In the genomic region with DNA sequence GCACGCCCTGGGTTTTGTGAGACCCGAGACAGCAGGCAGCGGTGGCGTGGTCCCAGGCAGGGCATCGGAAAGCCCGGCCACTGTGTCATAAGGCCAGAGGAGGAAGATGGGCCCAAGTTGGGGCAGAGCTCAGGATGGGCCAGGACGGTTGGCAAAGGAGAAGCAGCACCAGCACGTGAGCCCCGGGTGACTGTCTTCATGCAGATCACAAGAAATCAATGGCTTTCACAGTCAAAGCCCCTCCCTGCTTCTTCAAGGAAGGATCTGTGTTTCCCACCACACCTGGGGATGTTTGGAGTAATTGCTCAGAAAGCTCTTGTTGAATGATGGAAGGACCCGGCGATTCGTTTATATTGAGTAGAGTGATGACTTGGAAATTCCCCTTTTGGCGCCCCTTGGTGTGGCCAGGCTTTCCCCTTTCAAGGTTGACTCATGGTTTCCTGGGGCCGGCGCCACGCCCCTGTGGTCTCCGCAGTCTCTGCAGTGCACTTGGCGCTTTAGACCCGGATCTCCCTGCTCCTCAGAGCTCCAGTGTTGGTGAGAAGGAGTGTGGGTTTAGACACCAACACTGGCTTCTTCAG, we compare ENCODE assay signal across 9 cellular contexts. TPM values are rescaled to one million over a fixed set of nuclear protein-coding genes. Genes with fewer than 3 reads are reported as not detected.
A peak's percentile ranks its signal among the peaks of the same experiment; 100 is the strongest.
DNase-seq lines count a peak whose midpoint lies in the region; ATAC-seq and TF ChIP-seq lines count a peak whose summit lies in the region.
"Had no signal": no experiment of that assay in that cellular context is flagged by ENCODE, and none has a peak within 500 bp of the region (broad histone marks: within the 10 kb centered on the region; RNA-seq: fewer than 3 reads in every experiment).

No MANE protein-coding gene starts in this region.

- no peak overlapping the region for H3K4me3 Mint-ChIP-seq in HFFc6

- no peak for TF ChIP-seq CTCF in HFFc6 (IDR thresholded peaks at IDR 0.05)

- H3K36me3 ChIP-seq in BLaER1 treated with 17β-estradiol and CSF1 and Interleukin-3, amounts not matched to agents 10 nM and 100 nM = no peaks in the 10 kb centered on the region
- no peaks in the 10 kb centered on the region for H3K36me3 ChIP-seq in GM23248 (ENCODE audit: low read depth)

- H3K9me2 ChIP-seq in GM23248 (ENCODE audit: insufficient read depth) = no peaks in the 10 kb centered on the region

- no peaks in the 10 kb centered on the region for H4K20me1 ChIP-seq in BLaER1 treated with 17β-estradiol and CSF1 and Interleukin-3, amounts not matched to agents 10 nM and 100 nM
- H4K20me1 ChIP-seq in GM23248 (ENCODE audit: insufficient read depth) = no peaks in the 10 kb centered on the region

- H3K79me2 ChIP-seq in GM23248 (ENCODE audit: insufficient read depth) = no peaks in the 10 kb centered on the region

- no peaks in the 10 kb centered on the region for H3K27me3 ChIP-seq in BLaER1 treated with 17β-estradiol and CSF1 and Interleukin-3, amounts not matched to agents 10 nM and 100 nM
- H3K27me3 ChIP-seq in GM23248 (replicated peaks; ENCODE audit: insufficient read depth) = no peaks in the 10 kb centered on the region

- H3F3A ChIP-seq in GM23248 (ENCODE audit: insufficient read depth) = peaks cover 21% of the 10 kb centered on the region; the same call in 1 of the 2 replicates

- H3K27me3 Mint-ChIP-seq in HFFc6 (ENCODE audit: insufficient read depth) = peaks cover 5% of the 10 kb centered on the region

- no peak overlapping the region for H2AFZ ChIP-seq in GM23248

- no peak overlapping the region for H3K27ac Mint-ChIP-seq in HFFc6

- no peaks in the 10 kb centered on the region for H3K9me3 ChIP-seq in BLaER1 treated with 17β-estradiol and CSF1 and Interleukin-3, amounts not matched to agents 10 nM and 100 nM (replicated peaks in 1 of 11)
- H3K9me3 ChIP-seq in GM23248 (ENCODE audit: low read depth) = no peaks in the 10 kb centered on the region

- WGBS in GM23248 (ENCODE audit: low coverage in 1 of 2, low lambda C conversion rate in 2 of 2, missing lambda C conversion rate in 2 of 2), 2 experiments = 89% methylated on average over 19 of the region's 19 CpGs

- ATAC-seq in GM19468 (IDR thresholded peaks at IDR 0.05; ENCODE audit: extremely low read depth, unreplicated experiment) = peak; percentile 78

- H3K36me3 Mint-ChIP-seq in HFFc6 (ENCODE audit: low read depth) = no peaks in the 10 kb centered on the region

- peaks cover 17% of the 10 kb centered on the region for H3K4me1 Mint-ChIP-seq in HFFc6 (ENCODE audit: low read depth)

- peaks cover 12 to 28% (median 17%) of the 10 kb centered on the region in 10 experiments for H3K4me1 ChIP-seq in BLaER1 treated with 17β-estradiol and CSF1 and Interleukin-3, amounts not matched to agents 10 nM and 100 nM
- peaks cover 21% of the 10 kb centered on the region for H3K4me1 ChIP-seq in GM23248 (ENCODE audit: insufficient read depth)

- H3K27ac ChIP-seq in BLaER1 treated with 17β-estradiol and CSF1 and Interleukin-3, amounts not matched to agents 10 nM and 100 nM = peak overlapping the region in 4 of 11 experiments; percentile 35 to 70 (median 57); a peak in 7 of 22 replicates
- no peak overlapping the region for H3K27ac ChIP-seq in GM23248

- DNase-seq in HK-2 (ENCODE audit: unreplicated experiment) (peak; percentile 13), kidney tubule cell (ENCODE audit: low spot score) (peak; percentile 30), GM23248 (no peak), COLO829 (ENCODE audit: low spot score) (no peak), HFFc6 (no peak)
- DNase-seq in activated CD8-positive, alpha-beta memory T cell treated with anti-CD3 and anti-CD28 coated beads for 48 hours (ENCODE audit: low read depth in 2 of 3, low spot score in 2 of 3) = peak; percentile 45 to 67 (median 55)
- DNase-seq: DND-41 had no signal

- H3K9me3 Mint-ChIP-seq in HFFc6 = no peaks in the 10 kb centered on the region

- peak overlapping the region in 1 of 10 experiments; percentile 28; a peak in 1 of 20 replicates for H3K4me3 ChIP-seq in BLaER1 treated with 17β-estradiol and CSF1 and Interleukin-3, amounts not matched to agents 10 nM and 100 nM
- no peak overlapping the region for H3K4me3 ChIP-seq in GM23248

- peak overlapping the region; percentile 37 to 87 (median 71) for H3K4me2 ChIP-seq in BLaER1 treated with 17β-estradiol and CSF1 and Interleukin-3, amounts not matched to agents 10 nM and 100 nM
- no peak overlapping the region for H3K4me2 ChIP-seq in GM23248 (ENCODE audit: unreplicated experiment)

- in situ Hi-C loops in GM23248 (cut with MboI) = loop anchor here (25.0 kb wide), 1 partner anchor 566 kb away; no protein-coding TSS in a partner anchor

- peak overlapping the region in 3 of 11 experiments; percentile 8 to 29 (median 12); a peak in 2 of 22 replicates for H3K9ac ChIP-seq in BLaER1 treated with 17β-estradiol and CSF1 and Interleukin-3, amounts not matched to agents 10 nM and 100 nM
- H3K9ac ChIP-seq in GM23248 = no peak overlapping the region

RNA-seq across cellular contexts. Expression of gene IL31RA, which starts 52.1 kb away (rescaled TPM):
- total RNA-seq in GM23248 (2014; rRNA removed; shearing (Covaris generic)) = 0.89 TPM in 1 of 2 replicates, not detected in the other
- polyA plus RNA-seq in GM23248 (2016; fragmentation: Nextera tagmentation; extraction: Ambion mirVana) = 0.08 TPM in 1 of 2 replicates, not detected in the other
- total RNA-seq in HFFc6 (2021; fragmentation: NEBNext Ultra II Directional; extraction: Animal tissue kit (Norgen Biotek cat#: 25700)) = under 1 TPM in 4 of 6 experiments, not detected in 2; 0.12 to 0.26 (median 0.19) TPM

Comparison
In these comparisons a context has a peak if more than half of its experiments do, and no peak if none do; other contexts are left out.
1. DNase-seq: peak in HK-2 (single experiment), activated CD8-positive, alpha-beta memory T cell treated with anti-CD3 and anti-CD28 coated beads for 48 hours (3 of 3) and kidney tubule cell (single experiment); none in GM23248 (single experiment), COLO829 (single experiment) and HFFc6 (single experiment).